In the genomic region with DNA sequence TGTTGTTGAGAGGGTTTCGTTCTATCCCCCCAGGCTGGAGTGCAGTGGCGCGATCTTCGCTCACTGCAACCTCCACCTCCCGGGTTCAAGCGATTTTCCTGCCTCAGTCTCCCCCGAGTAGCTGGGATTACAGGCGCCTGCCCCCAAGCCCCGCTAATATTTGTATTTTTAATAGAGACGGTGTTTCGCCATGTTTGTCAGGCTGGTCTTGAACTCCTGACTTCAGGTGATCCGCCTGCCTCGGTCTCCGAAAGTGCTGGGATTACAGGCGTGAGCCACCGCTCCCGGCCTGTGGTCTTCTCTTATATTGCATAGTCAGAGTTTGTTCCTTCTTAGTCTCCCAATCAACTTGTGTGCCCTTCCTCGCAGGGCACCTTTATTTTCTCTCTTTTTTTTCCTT, we compare ENCODE assay signal across 7 cellular contexts. TPM values are rescaled to one million over a fixed set of nuclear protein-coding genes. Genes with fewer than 3 reads are reported as not detected.
DNase-seq lines count a peak whose midpoint lies in the region; ATAC-seq and TF ChIP-seq lines count a peak whose summit lies in the region.
"Not testable (repeated sequence)": the region's sequence is repeated elsewhere in the genome, so short reads cannot be mapped to it uniquely, and the experiment has no call there.

No MANE protein-coding gene starts in this region.

- peaks cover 18% of the 10 kb centered on the region for H3F3A ChIP-seq in OCI-LY1 (ENCODE audit: insufficient read depth, low read length)

- POLR2A ChIA-PET in activated CD8-positive, alpha-beta T cell treated with anti-CD3 and anti-CD28 coated beads, Interleukin-2, amount 10 ng/mL, durations not matched to agents 7 days and 5 days (lab: Charles Lee) = not testable (repeated sequence)

- not testable (repeated sequence) for H3K9me2 ChIP-seq in OCI-LY1 (ENCODE audit: low read depth, low read length)

- peak overlapping the region; percentile 87 for H3K27ac Mint-ChIP-seq in activated CD8-positive, alpha-beta T cell treated with anti-CD3 and anti-CD28 coated beads, Interleukin-2, amount 10 ng/mL, durations not matched to agents 7 days and 5 days

- not testable (repeated sequence) for DNase-seq in GM12864 (ENCODE audit: low read depth); activated CD8-positive, alpha-beta T cell treated with anti-CD3 and anti-CD28 coated beads, Interleukin-2, amount 10 ng/mL, durations not matched to agents 7 days and 5 days; breast epithelium (ENCODE audit: low spot score in 2 of 2)

- TF ChIP-seq EP300 in gastroesophageal sphincter (IDR thresholded peaks at IDR 0.05) = not testable (repeated sequence)

- ATAC-seq in activated CD8-positive, alpha-beta T cell treated with anti-CD3 and anti-CD28 coated beads, Interleukin-2, amount 10 ng/mL, durations not matched to agents 7 days and 5 days; gastroesophageal sphincter: not testable (repeated sequence)

- TF ChIP-seq CTCF in GM12864 (IDR thresholded peaks at IDR 0.05; ENCODE audit: low read depth, low read length, missing control alignments); OCI-LY1 (IDR thresholded peaks at IDR 0.05; ENCODE audit: low read length); breast epithelium (IDR thresholded peaks at IDR 0.05); gastroesophageal sphincter (IDR thresholded peaks at IDR 0.05): not testable (repeated sequence)

- not testable (repeated sequence) for H3K9me3 Mint-ChIP-seq in activated CD8-positive, alpha-beta T cell treated with anti-CD3 and anti-CD28 coated beads, Interleukin-2, amount 10 ng/mL, durations not matched to agents 7 days and 5 days (ENCODE audit: insufficient read depth)

- peaks cover 58% of the 10 kb centered on the region for H3K79me2 ChIP-seq in OCI-LY1 (ENCODE audit: insufficient read depth, low read length)

- H4K20me1 ChIP-seq in OCI-LY1 (ENCODE audit: insufficient read depth, low read length) = not testable (repeated sequence)

- peaks cover 81% of the 10 kb centered on the region for H3K4me1 ChIP-seq in OCI-LY1 (ENCODE audit: insufficient read depth, low read length, severe bottlenecking)
- H3K4me1 ChIP-seq in breast epithelium = peaks cover 0 to 24% of the 10 kb centered on the region in 2 donors
- peaks cover 3 to 82% (median 22%) of the 10 kb centered on the region in 3 donors for H3K4me1 ChIP-seq in gastroesophageal sphincter
- H3K4me1 ChIP-seq in mucosa of stomach (ENCODE audit: control insufficient read depth, insufficient read depth, low read length) = peaks cover 52% of the 10 kb centered on the region
- peaks cover 42 to 57% (median 42%) of the 10 kb centered on the region in 3 donors for H3K4me1 ChIP-seq in skeletal muscle tissue (ENCODE audit: control insufficient read depth in 3 of 3, insufficient read depth in 3 of 3, low read length in 3 of 3)

- not testable (repeated sequence) for H3K9me3 ChIP-seq in OCI-LY1 (ENCODE audit: low read length); breast epithelium; gastroesophageal sphincter; mucosa of stomach (ENCODE audit: control insufficient read depth, low read length); skeletal muscle tissue (ENCODE audit: control insufficient read depth in 3 of 3, low read length in 3 of 3)

- H3K4me3 ChIP-seq in GM12864 (ENCODE audit: low read depth, low read length) (peak overlapping the region; percentile 65), OCI-LY1 (ENCODE audit: low read depth, low read length, poor library complexity, severe bottlenecking) (peak overlapping the region; percentile 83), breast epithelium (peak overlapping the region in 2 of 3 donors; percentile 95 to 100), gastroesophageal sphincter (peak overlapping the region in 1 of 2 donors; percentile 100), mucosa of stomach (ENCODE audit: low read length) (peak overlapping the region; percentile 1), skeletal muscle tissue (ENCODE audit: low read length in 3 of 3) (peak overlapping the region in 2 of 3 donors; percentile 8 to 60)

- H3K4me1 Mint-ChIP-seq in activated CD8-positive, alpha-beta T cell treated with anti-CD3 and anti-CD28 coated beads, Interleukin-2, amount 10 ng/mL, durations not matched to agents 7 days and 5 days (ENCODE audit: low read depth) = peaks cover 59% of the 10 kb centered on the region

- TF ChIP-seq POLR2A in breast epithelium (IDR thresholded peaks at IDR 0.05); gastroesophageal sphincter (IDR thresholded peaks at IDR 0.05): not testable (repeated sequence)

- H3K4me3 Mint-ChIP-seq in activated CD8-positive, alpha-beta T cell treated with anti-CD3 and anti-CD28 coated beads, Interleukin-2, amount 10 ng/mL, durations not matched to agents 7 days and 5 days = peak overlapping the region; percentile 81

- intact Hi-C loops in breast epithelium (cut with DNase I; ENCODE audit: low total_unique reads) = not testable (repeated sequence)

- H3K36me3 ChIP-seq in OCI-LY1 (ENCODE audit: insufficient read depth, low read length) = peaks cover 25% of the 10 kb centered on the region
- H3K36me3 ChIP-seq in breast epithelium; gastroesophageal sphincter; mucosa of stomach (ENCODE audit: control insufficient read depth, insufficient read depth, low read length); skeletal muscle tissue (ENCODE audit: control insufficient read depth in 3 of 3, insufficient read depth in 3 of 3, low read length in 3 of 3): not testable (repeated sequence)

- peaks cover 33% of the 10 kb centered on the region for H3K36me3 Mint-ChIP-seq in activated CD8-positive, alpha-beta T cell treated with anti-CD3 and anti-CD28 coated beads, Interleukin-2, amount 10 ng/mL, durations not matched to agents 7 days and 5 days (ENCODE audit: low read depth)

- not testable (repeated sequence) for H3K27me3 Mint-ChIP-seq in activated CD8-positive, alpha-beta T cell treated with anti-CD3 and anti-CD28 coated beads, Interleukin-2, amount 10 ng/mL, durations not matched to agents 7 days and 5 days (ENCODE audit: low read depth)

- CTCF ChIA-PET in activated CD8-positive, alpha-beta T cell treated with anti-CD3 and anti-CD28 coated beads, Interleukin-2, amount 10 ng/mL, durations not matched to agents 7 days and 5 days (lab: Charles Lee) = interaction anchor here (2.8 kb wide), 1 partner anchor 11 kb away, joined by 7 read pairs; no protein-coding TSS in a partner anchor

- 83% methylated on average over 15 of the region's 18 CpGs; no CpG with 5 or more reads in 1 of the 2 donors for WGBS in gastroesophageal sphincter (ENCODE audit: low coverage in 1 of 2), 2 donors

- H2AFZ ChIP-seq in OCI-LY1 (ENCODE audit: low read length) = not testable (repeated sequence)

- H3K27ac ChIP-seq in OCI-LY1 (ENCODE audit: low read depth, low read length, poor library complexity, severe bottlenecking) (peak overlapping the region; percentile 91), breast epithelium (peak overlapping the region; percentile 82 to 98), gastroesophageal sphincter (peak overlapping the region in 3 of 4 donors; percentile 66 to 99 (median 93)), skeletal muscle tissue (ENCODE audit: low read depth, low read length) (peak overlapping the region; percentile 88)

- H3K9ac ChIP-seq in OCI-LY1 (ENCODE audit: low read length) = peak overlapping the region; percentile 79
- H3K9ac ChIP-seq in mucosa of stomach (ENCODE audit: low read length) = peak overlapping the region; percentile 76
- peak overlapping the region; percentile 10 to 81 (median 56) for H3K9ac ChIP-seq in skeletal muscle tissue (ENCODE audit: low read depth in 1 of 3, low read length in 3 of 3)

- H3K4me2 ChIP-seq in OCI-LY1 (ENCODE audit: low read length) = peak overlapping the region; percentile 62

- H3K27me3 ChIP-seq in OCI-LY1 (ENCODE audit: insufficient read depth, low read length); breast epithelium; gastroesophageal sphincter; mucosa of stomach (ENCODE audit: control insufficient read depth, insufficient read depth, low read length); skeletal muscle tissue (ENCODE audit: control insufficient read depth in 3 of 3, insufficient read depth in 3 of 3, low read length in 3 of 3): not testable (repeated sequence)

RNA-seq across cellular contexts. Expression of a gene that starts 2.7 kb away (rescaled TPM):
- total RNA-seq in activated CD8-positive, alpha-beta T cell treated with anti-CD3 and anti-CD28 coated beads, Interleukin-2, amount 10 ng/mL, durations not matched to agents 7 days and 5 days = 100 to 1,000 TPM; 173 to 177 TPM
- total RNA-seq in breast epithelium = 100 to 1,000 TPM; 133 to 241 (median 184) TPM
- 100 to 1,000 TPM; 116 to 173 (median 154) TPM for total RNA-seq in gastroesophageal sphincter
- 122 TPM for total RNA-seq in skeletal muscle tissue
